ENCODE assay signal across 15 cellular contexts in genomic region chr21:42469272-42469671, GRCh38. TPM values are rescaled to one million over a fixed set of nuclear protein-coding genes. Genes with fewer than 3 reads are reported as not detected.
DNase-seq lines count a peak whose midpoint lies in the region; ATAC-seq, FAIRE-seq and TF ChIP-seq lines count a peak whose summit lies in the region.
"Had no signal": no experiment of that assay in that cellular context is flagged by ENCODE, and none has a peak within 500 bp of the region (broad histone marks: within the 10 kb centered on the region; RNA-seq: fewer than 3 reads in every experiment).

No MANE protein-coding gene starts in this region.

- peaks cover 7% of the 10 kb centered on the region for H3K4me1 ChIP-seq in left ventricle myocardium inferior

- no peaks in the 10 kb centered on the region for H3K9me3 ChIP-seq in left ventricle myocardium inferior (replicated peaks)

- no peak for TF ChIP-seq CTCF in left ventricle myocardium inferior (IDR thresholded peaks at IDR 0.05; ENCODE audit: borderline replicate concordance)

- DNase-seq in GM12891 (ENCODE audit: insufficient read length, low spot score) (no peak), left colon (peak; percentile 31 to 69), midbrain (lab: John Stamatoyannopoulos, UW) (no peak), left ventricle myocardium inferior (no peak)
- DNase-seq: AML-193, DMS53, IMR-90, NCI-H1417, NCI-H510A treated with DMSO at 0.1 percent for 48 hours had no signal

- peak; percentile 47 for ATAC-seq in GM21390 (IDR thresholded peaks at IDR 0.05; ENCODE audit: unreplicated experiment)
- peak; percentile 46 for ATAC-seq in HG03442 (IDR thresholded peaks at IDR 0.05; ENCODE audit: unreplicated experiment)
- peak; percentile 66 for ATAC-seq in left colon
- ATAC-seq in HG03469 (IDR thresholded peaks at IDR 0.05; ENCODE audit: unreplicated experiment) = no peak
- no peak for ATAC-seq in HG03521 (IDR thresholded peaks at IDR 0.05; ENCODE audit: unreplicated experiment)

- no peaks in the 10 kb centered on the region for H3K36me3 ChIP-seq in left ventricle myocardium inferior

- intact Hi-C loops in left colon (cut with DNase I, micrococcal nuclease) (no loop called here), left ventricle myocardium inferior (cut with micrococcal nuclease) (no loop called here)

- no peak for TF ChIP-seq POLR2A in GM12891 (IDR thresholded peaks at IDR 0.05; ENCODE audit: low read depth, low read length)

- peak; percentile 96 for FAIRE-seq in GM12891 (lab: Jason Lieb, UNC)
- FAIRE-seq: colon had no signal

- no peak overlapping the region for H3K27ac ChIP-seq in left ventricle myocardium inferior (replicated peaks)

- no peak overlapping the region for H3K4me3 ChIP-seq in left ventricle myocardium inferior

- H3K27me3 ChIP-seq in left ventricle myocardium inferior (ENCODE audit: low read depth) = peaks cover 23% of the 10 kb centered on the region

TF ChIP-seq in GM12891, 5 proteins besides CTCF, POLR2A, EP300 and RAD21:
- TF ChIP-seq PAX5 (IDR thresholded peaks at IDR 0.05; ENCODE audit: insufficient read depth, low read length, severe bottlenecking) (no peak), SPI1 (IDR thresholded peaks at IDR 0.05; ENCODE audit: low read depth, low read length) (peak; percentile 70), POLR2AphosphoS5 (IDR thresholded peaks at IDR 0.05; ENCODE audit: low read depth, low read length) (no peak)

RNA-seq across cellular contexts. Expression of gene RSPH1, which starts 26.8 kb away (rescaled TPM):
- 2.6 TPM for polyA plus RNA-seq in GM12891 (2012; ENCODE audit: low read depth, missing spikeins)
- total RNA-seq in left colon (1 to 10 TPM; 3.3 to 7.4 TPM), left ventricle myocardium inferior (not detected)
- total RNA-seq: IMR-90, myocyte had no signal
- polyA plus RNA-seq: IMR-90 had no signal

RNA-seq across cellular contexts. Expression of gene SLC37A1, which starts 44.4 kb away (rescaled TPM):
- polyA plus RNA-seq in GM12891 (2012; ENCODE audit: low read depth, missing spikeins) = 14.0 TPM
- total RNA-seq in left colon (100 to 1,000 TPM in 1 of 2 donors, 10 to 100 TPM in 1; 63.5 to 171 TPM), left ventricle myocardium inferior (3.8 TPM)
- total RNA-seq: myocyte had no signal

Comparison
In these comparisons a context has a peak if more than half of its experiments do, and no peak if none do; other contexts are left out.
1. DNase-seq: peak in left colon (2 of 2); none in GM12891 (single experiment), midbrain (single experiment) and left ventricle myocardium inferior (single experiment).
2. ATAC-seq: peak in GM21390 (single experiment), HG03442 (single experiment) and left colon (single experiment); none in HG03469 (single experiment) and HG03521 (single experiment).
3. RNA of gene SLC37A1, which starts 44.4 kb away (total RNA-seq): 63.5 to 171 TPM in left colon; 3.8 TPM in left ventricle myocardium inferior (single experiment); every median in the first group is over 10 times any median in the second.